Comparison of ENCODE assay signal across 1 cellular context in the genomic region with DNA sequence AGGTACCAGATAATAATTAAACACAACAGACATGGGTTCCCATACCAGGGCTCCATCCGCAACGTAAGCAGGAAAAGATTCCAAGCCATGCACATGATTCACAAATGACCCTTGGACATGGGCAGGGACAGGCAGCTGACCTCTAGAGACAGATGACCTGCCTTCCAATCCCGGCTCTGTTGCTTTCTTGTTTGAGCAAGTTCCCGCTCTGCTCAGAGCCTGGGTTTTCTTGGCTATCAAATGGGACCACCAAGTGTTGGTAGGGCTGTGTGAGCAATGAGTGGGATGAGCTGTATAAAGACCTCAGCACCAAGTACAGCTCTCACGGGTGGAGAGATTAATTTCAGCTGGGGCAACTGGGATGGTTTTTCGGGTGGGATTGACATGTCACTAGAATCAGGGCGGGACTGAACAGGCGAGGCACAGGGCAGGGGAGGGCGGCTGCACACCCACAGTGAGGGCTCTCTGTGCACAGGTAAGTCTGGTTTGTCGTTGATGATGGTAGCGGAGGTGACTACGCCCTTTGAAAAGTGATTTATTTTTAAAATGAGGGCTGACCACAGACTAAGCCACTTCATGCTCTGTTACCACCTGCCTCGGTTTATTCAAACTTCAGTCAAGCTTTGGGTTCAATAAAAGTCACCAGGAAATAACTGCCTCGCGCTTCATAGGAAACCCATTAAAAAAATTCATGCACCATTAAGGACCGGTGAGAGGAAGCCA.
TF ChIP-seq lines count a peak whose summit lies in the region.

No MANE protein-coding gene starts in this region.

TF ChIP-seq in HepG2, 621 proteins besides CTCF, POLR2A, EP300 and RAD21 (continued from another document and continues in another):
- TF ChIP-seq, protein P1, sequence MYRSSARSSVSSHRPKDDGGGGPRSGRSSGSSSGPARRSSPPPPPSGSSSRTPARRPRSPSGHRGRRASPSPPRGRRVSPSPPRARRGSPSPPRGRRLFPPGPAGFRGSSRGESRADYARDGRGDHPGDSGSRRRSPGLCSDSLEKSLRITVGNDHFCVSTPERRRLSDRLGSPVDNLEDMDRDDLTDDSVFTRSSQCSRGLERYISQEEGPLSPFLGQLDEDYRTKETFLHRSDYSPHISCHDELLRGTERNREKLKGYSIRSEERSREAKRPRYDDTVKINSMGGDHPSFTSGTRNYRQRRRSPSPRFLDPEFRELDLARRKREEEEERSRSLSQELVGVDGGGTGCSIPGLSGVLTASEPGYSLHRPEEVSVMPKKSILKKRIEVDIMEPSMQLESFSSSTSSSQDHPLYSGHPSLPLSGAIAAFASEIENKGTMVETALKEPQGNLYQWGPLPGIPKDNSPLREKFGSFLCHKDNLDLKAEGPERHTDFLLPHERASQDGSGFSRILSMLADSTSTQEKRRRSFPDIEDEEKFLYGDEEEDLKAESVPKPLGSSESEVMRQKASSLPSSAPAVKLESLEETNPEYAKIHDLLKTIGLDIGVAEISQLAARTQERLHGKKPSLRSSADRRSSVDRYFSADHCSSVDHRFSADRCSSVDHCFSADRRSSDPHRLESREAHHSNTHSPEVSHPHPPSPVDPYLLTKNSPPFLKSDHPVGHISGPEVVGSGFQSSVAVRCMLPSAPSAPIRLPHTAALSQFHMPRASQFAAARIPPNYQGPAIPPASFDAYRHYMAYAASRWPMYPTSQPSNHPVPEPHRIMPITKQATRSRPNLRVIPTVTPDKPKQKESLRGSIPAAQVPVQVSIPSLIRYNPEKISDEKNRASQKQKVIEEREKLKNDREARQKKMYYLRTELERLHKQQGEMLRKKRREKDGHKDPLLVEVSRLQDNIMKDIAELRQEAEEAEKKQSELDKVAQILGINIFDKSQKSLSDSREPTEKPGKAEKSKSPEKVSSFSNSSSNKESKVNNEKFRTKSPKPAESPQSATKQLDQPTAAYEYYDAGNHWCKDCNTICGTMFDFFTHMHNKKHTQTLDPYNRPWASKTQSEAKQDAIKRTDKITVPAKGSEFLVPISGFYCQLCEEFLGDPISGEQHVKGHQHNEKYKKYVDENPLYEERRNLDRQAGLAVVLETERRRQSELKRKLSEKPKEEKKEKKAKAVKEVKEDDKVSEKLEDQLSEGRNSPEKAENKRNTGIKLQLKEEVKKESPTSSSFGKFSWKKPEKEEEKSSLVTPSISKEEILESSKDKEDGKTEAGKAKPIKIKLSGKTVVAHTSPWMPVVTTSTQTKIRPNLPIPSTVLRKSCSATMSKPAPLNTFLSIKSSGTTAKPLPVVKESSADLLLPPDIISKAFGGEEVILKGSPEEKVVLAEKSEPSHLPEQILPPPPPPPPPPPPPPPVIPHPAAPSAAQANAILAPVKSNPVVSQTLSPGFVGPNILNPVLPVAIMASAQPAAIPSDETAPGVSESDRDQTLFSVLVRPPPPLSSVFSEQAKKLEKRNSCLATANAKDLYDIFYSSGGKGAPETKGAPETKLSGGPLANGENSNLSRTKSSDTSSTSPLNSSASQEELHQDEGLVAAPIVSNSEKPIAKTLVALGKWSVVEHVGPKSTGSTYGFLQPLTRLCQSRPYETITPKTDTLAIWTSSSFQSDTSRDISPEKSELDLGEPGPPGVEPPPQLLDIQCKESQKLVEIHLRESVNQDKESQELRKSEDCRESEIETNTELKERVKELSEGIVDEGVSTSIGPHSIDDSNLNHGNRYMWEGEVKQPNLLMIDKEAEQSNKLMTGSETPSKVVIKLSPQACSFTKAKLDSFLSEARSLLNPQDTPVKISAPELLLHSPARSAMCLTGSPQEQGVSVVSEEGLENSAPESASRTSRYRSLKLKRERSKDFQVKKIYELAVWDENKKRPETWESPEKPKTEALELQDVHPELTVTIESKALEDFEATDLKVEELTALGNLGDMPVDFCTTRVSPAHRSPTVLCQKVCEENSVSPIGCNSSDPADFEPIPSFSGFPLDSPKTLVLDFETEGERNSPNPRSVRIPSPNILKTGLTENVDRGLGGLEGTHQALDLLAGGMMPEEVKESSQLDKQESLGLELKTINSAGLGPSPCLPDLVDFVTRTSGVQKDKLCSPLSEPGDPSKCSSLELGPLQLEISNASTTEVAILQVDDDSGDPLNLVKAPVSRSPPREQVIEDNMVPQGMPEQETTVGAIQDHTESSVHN (CRISPR knock-in tag; IDR thresholded peaks at IDR 0.05): no peak
- no peak for TF ChIP-seq ZNF362 (CRISPR knock-in tag; IDR thresholded peaks at IDR 0.05; ENCODE audit: borderline replicate concordance)
- TF ChIP-seq WIZ (CRISPR knock-in tag; IDR thresholded peaks at IDR 0.05): no peak
- no peak for TF ChIP-seq ZBTB20 (CRISPR knock-in tag; IDR thresholded peaks at IDR 0.05; ENCODE audit: borderline replicate concordance, low read depth)
- TF ChIP-seq, protein P2, sequence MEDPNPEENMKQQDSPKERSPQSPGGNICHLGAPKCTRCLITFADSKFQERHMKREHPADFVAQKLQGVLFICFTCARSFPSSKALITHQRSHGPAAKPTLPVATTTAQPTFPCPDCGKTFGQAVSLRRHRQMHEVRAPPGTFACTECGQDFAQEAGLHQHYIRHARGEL (CRISPR knock-in tag; IDR thresholded peaks at IDR 0.05): no peak
- peak; percentile 42 for TF ChIP-seq ZBTB33 (CRISPR knock-in tag; IDR thresholded peaks at IDR 0.05)
- no peak for TF ChIP-seq NFKB2 (CRISPR knock-in tag; IDR thresholded peaks at IDR 0.05; ENCODE audit: borderline replicate concordance)
- TF ChIP-seq, protein P3, sequence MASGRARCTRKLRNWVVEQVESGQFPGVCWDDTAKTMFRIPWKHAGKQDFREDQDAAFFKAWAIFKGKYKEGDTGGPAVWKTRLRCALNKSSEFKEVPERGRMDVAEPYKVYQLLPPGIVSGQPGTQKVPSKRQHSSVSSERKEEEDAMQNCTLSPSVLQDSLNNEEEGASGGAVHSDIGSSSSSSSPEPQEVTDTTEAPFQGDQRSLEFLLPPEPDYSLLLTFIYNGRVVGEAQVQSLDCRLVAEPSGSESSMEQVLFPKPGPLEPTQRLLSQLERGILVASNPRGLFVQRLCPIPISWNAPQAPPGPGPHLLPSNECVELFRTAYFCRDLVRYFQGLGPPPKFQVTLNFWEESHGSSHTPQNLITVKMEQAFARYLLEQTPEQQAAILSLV (CRISPR knock-in tag; IDR thresholded peaks at IDR 0.05; ENCODE audit: borderline replicate concordance): no peak
- TF ChIP-seq NR2F2 (IDR thresholded peaks at IDR 0.05; ENCODE audit: borderline replicate concordance, low read depth): peak; percentile 69; the same call in 1 of the 2 replicates
- TF ChIP-seq TFE3 (CRISPR knock-in tag; IDR thresholded peaks at IDR 0.05): peak; percentile 92
- TF ChIP-seq HOXA9 (CRISPR knock-in tag; IDR thresholded peaks at IDR 0.05; ENCODE audit: borderline replicate concordance): no peak
- TF ChIP-seq RBM22 (optimal IDR thresholded peaks at IDR 0.05; ENCODE audit: low read length): no peak
- no peak for TF ChIP-seq ZNF460 (CRISPR knock-in tag; IDR thresholded peaks at IDR 0.05; ENCODE audit: borderline replicate concordance)
- TF ChIP-seq ZNF850 (CRISPR knock-in tag; conservative IDR thresholded peaks at IDR 0.05): no peak
- TF ChIP-seq TBX3 (IDR thresholded peaks at IDR 0.05; ENCODE audit: borderline replicate concordance): no peak
- no peak for TF ChIP-seq ZNF552 (CRISPR knock-in tag; IDR thresholded peaks at IDR 0.05; ENCODE audit: borderline replicate concordance)
- TF ChIP-seq RBFOX2 (IDR thresholded peaks at IDR 0.05; ENCODE audit: low read depth, low read length): no peak
- TF ChIP-seq ZFP90 (CRISPR knock-in tag; IDR thresholded peaks at IDR 0.05; ENCODE audit: borderline replicate concordance): no peak
- peak; percentile 59 for TF ChIP-seq MAX (IDR thresholded peaks at IDR 0.05)
- no peak for TF ChIP-seq ZBED4 (CRISPR knock-in tag; IDR thresholded peaks at IDR 0.05; ENCODE audit: borderline replicate concordance)
- no peak for TF ChIP-seq ZNF33B (CRISPR knock-in tag; IDR thresholded peaks at IDR 0.05)
- no peak for TF ChIP-seq CBX5 (CRISPR knock-in tag; IDR thresholded peaks at IDR 0.05; ENCODE audit: borderline replicate concordance)
- no peak for TF ChIP-seq ZNF496 (CRISPR knock-in tag; IDR thresholded peaks at IDR 0.05; ENCODE audit: insufficient replicate concordance)
- no peak for TF ChIP-seq MBD4 (IDR thresholded peaks at IDR 0.05; ENCODE audit: borderline replicate concordance, low read length)
- no peak for TF ChIP-seq RORA (CRISPR knock-in tag; IDR thresholded peaks at IDR 0.05)
- no peak for TF ChIP-seq SMARCC2 (IDR thresholded peaks at IDR 0.05)
- TF ChIP-seq CCDC6 (CRISPR knock-in tag; IDR thresholded peaks at IDR 0.05): no peak
- no peak for TF ChIP-seq ZBTB49 (CRISPR knock-in tag; IDR thresholded peaks at IDR 0.05; ENCODE audit: borderline replicate concordance)
- TF ChIP-seq ZMAT3 (CRISPR knock-in tag; conservative IDR thresholded peaks at IDR 0.05): no peak
- TF ChIP-seq FOSL1 (CRISPR knock-in tag; IDR thresholded peaks at IDR 0.05; ENCODE audit: borderline replicate concordance): peak; percentile 29; the same call in 1 of the 2 replicates
- no peak for TF ChIP-seq ZNF382 (CRISPR knock-in tag; IDR thresholded peaks at IDR 0.05; ENCODE audit: borderline replicate concordance)
